In the genomic region with DNA sequence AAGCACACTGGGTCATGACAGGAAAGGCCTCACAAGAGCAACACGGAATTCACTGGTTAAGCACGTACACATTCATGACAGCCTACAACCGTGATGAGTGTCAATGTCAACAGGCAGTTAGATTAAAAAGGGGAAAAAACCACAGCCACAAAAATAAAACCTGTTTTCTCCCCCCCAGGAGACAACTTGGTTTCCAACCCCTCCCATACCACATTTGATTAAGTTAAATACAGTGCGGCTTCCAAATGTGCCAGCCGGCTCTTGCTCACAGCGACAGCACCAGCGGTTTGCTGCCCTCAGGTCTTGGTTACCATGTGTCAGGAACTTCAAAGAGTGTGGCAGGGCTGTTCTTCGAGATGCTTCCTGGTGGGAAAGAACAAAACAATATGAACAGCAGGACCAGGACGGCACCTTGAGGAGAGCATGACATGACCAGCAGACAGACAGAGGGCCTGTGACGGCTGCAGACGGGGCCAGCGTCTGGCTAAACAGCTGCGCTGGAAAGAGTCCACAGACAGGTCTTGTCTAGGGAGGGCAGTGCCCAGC, we compare ENCODE assay signal across 1 cellular context.
TF ChIP-seq lines count a peak whose summit lies in the region.

No MANE protein-coding gene starts in this region.

TF ChIP-seq in GM23338, 12 proteins besides CTCF, POLR2A, EP300 and RAD21:
- TF ChIP-seq, protein P1, sequence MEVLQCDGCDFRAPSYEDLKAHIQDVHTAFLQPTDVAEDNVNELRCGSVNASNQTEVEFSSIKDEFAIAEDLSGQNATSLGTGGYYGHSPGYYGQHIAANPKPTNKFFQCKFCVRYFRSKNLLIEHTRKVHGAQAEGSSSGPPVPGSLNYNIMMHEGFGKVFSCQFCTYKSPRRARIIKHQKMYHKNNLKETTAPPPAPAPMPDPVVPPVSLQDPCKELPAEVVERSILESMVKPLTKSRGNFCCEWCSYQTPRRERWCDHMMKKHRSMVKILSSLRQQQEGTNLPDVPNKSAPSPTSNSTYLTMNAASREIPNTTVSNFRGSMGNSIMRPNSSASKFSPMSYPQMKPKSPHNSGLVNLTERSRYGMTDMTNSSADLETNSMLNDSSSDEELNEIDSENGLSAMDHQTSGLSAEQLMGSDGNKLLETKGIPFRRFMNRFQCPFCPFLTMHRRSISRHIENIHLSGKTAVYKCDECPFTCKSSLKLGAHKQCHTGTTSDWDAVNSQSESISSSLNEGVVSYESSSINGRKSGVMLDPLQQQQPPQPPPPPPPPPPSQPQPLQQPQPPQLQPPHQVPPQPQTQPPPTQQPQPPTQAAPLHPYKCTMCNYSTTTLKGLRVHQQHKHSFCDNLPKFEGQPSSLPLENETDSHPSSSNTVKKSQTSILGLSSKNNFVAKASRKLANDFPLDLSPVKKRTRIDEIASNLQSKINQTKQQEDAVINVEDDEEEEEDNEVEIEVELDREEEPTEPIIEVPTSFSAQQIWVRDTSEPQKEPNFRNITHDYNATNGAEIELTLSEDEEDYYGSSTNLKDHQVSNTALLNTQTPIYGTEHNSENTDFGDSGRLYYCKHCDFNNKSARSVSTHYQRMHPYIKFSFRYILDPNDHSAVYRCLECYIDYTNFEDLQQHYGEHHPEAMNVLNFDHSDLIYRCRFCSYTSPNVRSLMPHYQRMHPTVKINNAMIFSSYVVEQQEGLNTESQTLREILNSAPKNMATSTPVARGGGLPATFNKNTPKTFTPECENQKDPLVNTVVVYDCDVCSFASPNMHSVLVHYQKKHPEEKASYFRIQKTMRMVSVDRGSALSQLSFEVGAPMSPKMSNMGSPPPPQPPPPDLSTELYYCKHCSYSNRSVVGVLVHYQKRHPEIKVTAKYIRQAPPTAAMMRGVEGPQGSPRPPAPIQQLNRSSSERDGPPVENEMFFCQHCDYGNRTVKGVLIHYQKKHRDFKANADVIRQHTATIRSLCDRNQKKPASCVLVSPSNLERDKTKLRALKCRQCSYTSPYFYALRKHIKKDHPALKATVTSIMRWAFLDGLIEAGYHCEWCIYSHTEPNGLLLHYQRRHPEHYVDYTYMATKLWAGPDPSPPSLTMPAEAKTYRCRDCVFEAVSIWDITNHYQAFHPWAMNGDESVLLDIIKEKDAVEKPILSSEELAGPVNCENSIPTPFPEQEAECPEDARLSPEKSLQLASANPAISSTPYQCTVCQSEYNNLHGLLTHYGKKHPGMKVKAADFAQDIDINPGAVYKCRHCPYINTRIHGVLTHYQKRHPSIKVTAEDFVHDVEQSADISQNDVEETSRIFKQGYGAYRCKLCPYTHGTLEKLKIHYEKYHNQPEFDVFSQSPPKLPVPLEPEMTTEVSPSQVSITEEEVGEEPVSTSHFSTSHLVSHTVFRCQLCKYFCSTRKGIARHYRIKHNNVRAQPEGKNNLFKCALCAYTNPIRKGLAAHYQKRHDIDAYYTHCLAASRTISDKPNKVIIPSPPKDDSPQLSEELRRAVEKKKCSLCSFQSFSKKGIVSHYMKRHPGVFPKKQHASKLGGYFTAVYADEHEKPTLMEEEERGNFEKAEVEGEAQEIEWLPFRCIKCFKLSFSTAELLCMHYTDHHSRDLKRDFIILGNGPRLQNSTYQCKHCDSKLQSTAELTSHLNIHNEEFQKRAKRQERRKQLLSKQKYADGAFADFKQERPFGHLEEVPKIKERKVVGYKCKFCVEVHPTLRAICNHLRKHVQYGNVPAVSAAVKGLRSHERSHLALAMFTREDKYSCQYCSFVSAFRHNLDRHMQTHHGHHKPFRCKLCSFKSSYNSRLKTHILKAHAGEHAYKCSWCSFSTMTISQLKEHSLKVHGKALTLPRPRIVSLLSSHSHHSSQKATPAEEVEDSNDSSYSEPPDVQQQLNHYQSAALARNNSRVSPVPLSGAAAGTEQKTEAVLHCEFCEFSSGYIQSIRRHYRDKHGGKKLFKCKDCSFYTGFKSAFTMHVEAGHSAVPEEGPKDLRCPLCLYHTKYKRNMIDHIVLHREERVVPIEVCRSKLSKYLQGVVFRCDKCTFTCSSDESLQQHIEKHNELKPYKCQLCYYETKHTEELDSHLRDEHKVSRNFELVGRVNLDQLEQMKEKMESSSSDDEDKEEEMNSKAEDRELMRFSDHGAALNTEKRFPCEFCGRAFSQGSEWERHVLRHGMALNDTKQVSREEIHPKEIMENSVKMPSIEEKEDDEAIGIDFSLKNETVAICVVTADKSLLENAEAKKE (CRISPR knock-in tag; IDR thresholded peaks at IDR 0.05), result no peak
- no peak for TF ChIP-seq NANOG (IDR thresholded peaks at IDR 0.05; ENCODE audit: borderline replicate concordance)
- no peak for TF ChIP-seq POLR2AphosphoS5 (IDR thresholded peaks at IDR 0.05; ENCODE audit: low read depth)
- TF ChIP-seq EZH2phosphoT487 (IDR thresholded peaks at IDR 0.05; ENCODE audit: unreplicated experiment), result no peak
- no peak for TF ChIP-seq JUNB (IDR thresholded peaks at IDR 0.05; ENCODE audit: unreplicated experiment)
- TF ChIP-seq, protein P2, sequence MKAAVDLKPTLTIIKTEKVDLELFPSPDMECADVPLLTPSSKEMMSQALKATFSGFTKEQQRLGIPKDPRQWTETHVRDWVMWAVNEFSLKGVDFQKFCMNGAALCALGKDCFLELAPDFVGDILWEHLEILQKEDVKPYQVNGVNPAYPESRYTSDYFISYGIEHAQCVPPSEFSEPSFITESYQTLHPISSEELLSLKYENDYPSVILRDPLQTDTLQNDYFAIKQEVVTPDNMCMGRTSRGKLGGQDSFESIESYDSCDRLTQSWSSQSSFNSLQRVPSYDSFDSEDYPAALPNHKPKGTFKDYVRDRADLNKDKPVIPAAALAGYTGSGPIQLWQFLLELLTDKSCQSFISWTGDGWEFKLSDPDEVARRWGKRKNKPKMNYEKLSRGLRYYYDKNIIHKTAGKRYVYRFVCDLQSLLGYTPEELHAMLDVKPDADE (IDR thresholded peaks at IDR 0.05), result no peak
- TF ChIP-seq STAT1 (IDR thresholded peaks at IDR 0.05; ENCODE audit: unreplicated experiment), result no peak
- no peak for TF ChIP-seq ZNF331 (CRISPR knock-in tag; IDR thresholded peaks at IDR 0.05; ENCODE audit: low read depth)
- no peak for TF ChIP-seq ZNF114 (CRISPR knock-in tag; IDR thresholded peaks at IDR 0.05)
- no peak for TF ChIP-seq CREB1 (CRISPR knock-in tag; IDR thresholded peaks at IDR 0.05; ENCODE audit: low read depth)
TF ChIP-seq in GM23338: peak in this region for 0.
